Comparison of ENCODE assay signal across 10 cellular contexts in the genomic region with DNA sequence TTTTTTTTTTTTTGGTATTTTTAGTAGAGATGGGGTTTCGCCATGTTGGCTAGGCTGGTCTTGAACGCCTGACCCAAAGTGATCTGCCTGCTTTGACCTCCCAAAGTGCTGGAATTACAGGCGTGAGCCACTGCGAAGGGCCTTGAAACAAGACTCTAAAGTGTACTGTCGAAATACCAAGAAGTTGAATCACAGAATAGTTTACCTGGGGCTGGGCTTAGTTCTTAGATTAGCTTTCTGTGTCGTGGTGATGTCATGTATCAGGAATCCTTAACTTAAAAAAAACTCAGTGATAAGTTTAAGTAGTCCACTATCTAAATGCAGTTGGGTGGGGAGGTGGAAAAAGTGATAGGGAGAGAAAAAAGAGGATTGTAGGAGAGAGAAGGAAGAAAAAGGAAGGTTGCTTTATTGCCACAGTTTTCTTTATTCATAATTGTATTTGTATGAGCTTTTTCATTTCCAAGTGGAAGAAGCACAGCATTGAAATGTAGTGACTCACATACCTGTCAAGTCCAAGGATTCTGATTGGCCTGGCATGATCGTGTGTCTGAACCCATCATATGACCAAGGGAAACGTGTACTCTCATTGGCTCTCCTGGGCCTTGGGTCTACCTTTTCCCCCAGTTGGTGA. TPM values are rescaled to one million over a fixed set of nuclear protein-coding genes. Genes with fewer than 3 reads are reported as not detected.
A peak's percentile ranks its signal among the peaks of the same experiment; 100 is the strongest.
DNase-seq lines count a peak whose midpoint lies in the region; ATAC-seq and TF ChIP-seq lines count a peak whose summit lies in the region.
"Had no signal": no experiment of that assay in that cellular context is flagged by ENCODE, and none has a peak within 500 bp of the region (broad histone marks: within the 10 kb centered on the region; RNA-seq: fewer than 3 reads in every experiment).

No MANE protein-coding gene starts in this region.

- H3K4me3 ChIP-seq in astrocyte of the spinal cord (ENCODE audit: low read depth, low read length): no peak overlapping the region

- intact Hi-C loops in left colon (cut with DNase I, micrococcal nuclease): no loop called here

- TF ChIP-seq CTCF in astrocyte of the spinal cord (IDR thresholded peaks at IDR 0.05; ENCODE audit: low read depth, low read length): no peak

- H3K27me3 Mint-ChIP-seq in natural killer cell treated with Interleukin-12 subunit alpha and Interleukin-12 subunit beta and Interleukin-15 and Interleukin-18, amount 100 ng/mL, for 72 hours: peaks cover 11 to 23% of the 10 kb centered on the region in 2 donors

- H3K9me3 Mint-ChIP-seq in natural killer cell treated with Interleukin-12 subunit alpha and Interleukin-12 subunit beta and Interleukin-15 and Interleukin-18, amount 100 ng/mL, for 72 hours: no peaks in the 10 kb centered on the region
- H3K9me3 Mint-ChIP-seq: CD4-positive, CD25-positive, alpha-beta regulatory T cell had no signal

- in situ Hi-C loops in astrocyte of the spinal cord (cut with HindIII; ENCODE audit: low sequenced_read_pairs): no loop called here

- no peak overlapping the region for H3K4me3 Mint-ChIP-seq in natural killer cell treated with Interleukin-12 subunit alpha and Interleukin-12 subunit beta and Interleukin-15 and Interleukin-18, amount 100 ng/mL, for 72 hours
- H3K4me3 Mint-ChIP-seq: CD4-positive, CD25-positive, alpha-beta regulatory T cell had no signal

- no peaks in the 10 kb centered on the region for H3K36me3 Mint-ChIP-seq in natural killer cell treated with Interleukin-12 subunit alpha and Interleukin-12 subunit beta and Interleukin-15 and Interleukin-18, amount 100 ng/mL, for 72 hours
- H3K36me3 Mint-ChIP-seq: CD4-positive, CD25-positive, alpha-beta regulatory T cell had no signal

- H3K27ac Mint-ChIP-seq in natural killer cell treated with Interleukin-12 subunit alpha and Interleukin-12 subunit beta and Interleukin-15 and Interleukin-18, amount 100 ng/mL, for 72 hours: no peak overlapping the region
- H3K27ac Mint-ChIP-seq: CD4-positive, CD25-positive, alpha-beta regulatory T cell had no signal

- DNase-seq in A172 (ENCODE audit: low spot score): peak; percentile 99
- DNase-seq in HS-27A (ENCODE audit: low read depth): peak; percentile 96
- DNase-seq in astrocyte of the spinal cord (ENCODE audit: low read depth, low spot score): peak; percentile 91
- no peak for DNase-seq in left colon
- no peak for DNase-seq in natural killer cell treated with Interleukin-12 subunit alpha and Interleukin-12 subunit beta and Interleukin-15 and Interleukin-18, amount 100 ng/mL, for 72 hours (ENCODE audit: low spot score)
- DNase-seq: activated gamma-delta T cell treated with Interleukin-2 at 50 U/mL for 16 hours; CD4-positive, CD25-positive, alpha-beta regulatory T cell had no signal

- no peaks in the 10 kb centered on the region for H3K4me1 Mint-ChIP-seq in natural killer cell treated with Interleukin-12 subunit alpha and Interleukin-12 subunit beta and Interleukin-15 and Interleukin-18, amount 100 ng/mL, for 72 hours (ENCODE audit: low read depth in 2 of 2)

- ATAC-seq in left colon (peak; percentile 73), HG03196 (IDR thresholded peaks at IDR 0.05; ENCODE audit: unreplicated experiment) (no peak), GM18517 (IDR thresholded peaks at IDR 0.05; ENCODE audit: unreplicated experiment) (no peak), GM21528 (IDR thresholded peaks at IDR 0.05; ENCODE audit: low FRiP score, unreplicated experiment) (no peak)
- ATAC-seq in natural killer cell treated with Interleukin-12 subunit alpha and Interleukin-12 subunit beta and Interleukin-15 and Interleukin-18, amount 100 ng/mL, for 72 hours: no peak

RNA-seq across cellular contexts. Expression of a gene that starts 13.4 kb away (rescaled TPM):
- total RNA-seq in A172 (2014; rRNA removed; shearing (Covaris generic)): 45.0 and 53.0 TPM in 2 replicates
- total RNA-seq in left colon: 10 to 100 TPM; 31.3 to 36.9 TPM
- total RNA-seq in natural killer cell treated with Interleukin-12 subunit alpha and Interleukin-12 subunit beta and Interleukin-15 and Interleukin-18, amount 100 ng/mL, for 72 hours: 1 to 10 TPM; 4.0 to 8.1 TPM

RNA-seq across cellular contexts. Expression of a gene that starts 14.2 kb away (rescaled TPM):
- 25.0 and 40.6 TPM in 2 replicates for total RNA-seq in A172 (2014; rRNA removed; shearing (Covaris generic))
- total RNA-seq in left colon: 10 to 100 TPM; 34.7 to 37.2 TPM
- total RNA-seq in natural killer cell treated with Interleukin-12 subunit alpha and Interleukin-12 subunit beta and Interleukin-15 and Interleukin-18, amount 100 ng/mL, for 72 hours: 10 to 100 TPM; 28.0 to 31.7 TPM

Comparison
In these comparisons a context has a peak if more than half of its experiments do, and no peak if none do; other contexts are left out.
1. DNase-seq: peak in A172 (single experiment), HS-27A (single experiment) and astrocyte of the spinal cord (single experiment); none in left colon (0 of 2) and natural killer cell treated with Interleukin-12 subunit alpha and Interleukin-12 subunit beta and Interleukin-15 and Interleukin-18, amount 100 ng/mL, for 72 hours (single experiment).